In the genomic region with DNA sequence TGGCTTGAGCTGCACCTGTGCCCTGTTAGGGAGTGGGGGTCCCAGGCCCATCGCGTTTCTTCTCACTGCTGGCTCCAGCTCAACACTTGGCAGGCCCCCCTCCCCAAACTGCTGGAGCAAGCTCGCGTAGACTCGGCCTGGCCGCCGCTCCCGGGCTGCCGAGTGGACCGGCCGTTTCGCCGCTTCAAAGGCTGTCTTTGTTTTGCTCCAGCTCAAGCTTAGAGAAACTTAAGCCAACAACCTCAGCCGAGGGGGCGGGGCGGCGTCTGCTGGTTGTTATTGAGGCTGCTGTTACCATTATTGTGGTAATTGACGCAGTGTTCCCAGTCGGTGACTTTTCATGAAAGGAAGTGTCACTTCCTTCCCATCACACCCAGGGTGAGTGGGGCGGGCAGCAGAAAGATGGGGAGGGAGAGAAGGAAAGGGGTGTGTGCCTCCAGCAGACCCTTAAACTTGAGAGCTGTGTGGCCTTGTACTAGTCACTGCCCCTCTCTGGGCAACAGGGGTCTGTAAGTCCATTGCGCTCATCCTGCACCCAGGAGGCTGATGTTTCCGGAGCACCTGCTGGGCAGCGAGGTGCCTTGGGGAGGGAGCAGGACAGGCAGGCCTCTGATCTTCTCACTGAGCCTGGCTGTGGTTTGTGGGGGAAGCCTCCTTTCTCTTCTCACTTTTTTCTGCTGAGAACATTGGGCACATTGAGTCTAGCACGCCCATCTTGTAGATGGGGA, we compare ENCODE assay signal across 8 cellular contexts. TPM values are rescaled to one million over a fixed set of nuclear protein-coding genes. Genes with fewer than 3 reads are reported as not detected.
DNase-seq lines count a peak whose midpoint lies in the region; ATAC-seq and TF ChIP-seq lines count a peak whose summit lies in the region.

No MANE protein-coding gene starts in this region.

- no peaks in the 10 kb centered on the region for H3K9me3 ChIP-seq in neural progenitor cell (ENCODE audit: low read depth)

- H3K4me1 ChIP-seq in KMS-11 (ENCODE audit: low read depth, poor library complexity, severe bottlenecking) = peaks cover 77% of the 10 kb centered on the region
- peaks cover 30% of the 10 kb centered on the region for H3K4me1 ChIP-seq in neural progenitor cell

- H3K27ac ChIP-seq in KMS-11 (peak overlapping the region; percentile 98), neural progenitor cell (no peak overlapping the region)

- H3K79me2 ChIP-seq in KMS-11 (ENCODE audit: insufficient read depth, low read depth) (peaks cover 67% of the 10 kb centered on the region), neural progenitor cell (ENCODE audit: low read depth) (no peaks in the 10 kb centered on the region)

- H4K20me1 ChIP-seq in KMS-11 (ENCODE audit: insufficient read depth) = peaks cover 51% of the 10 kb centered on the region
- H4K20me1 ChIP-seq in neural progenitor cell (ENCODE audit: low read depth) = peaks cover 26% of the 10 kb centered on the region

- H3K27me3 Mint-ChIP-seq in neural progenitor cell (ENCODE audit: insufficient read depth, low read depth) = peaks cover 9% of the 10 kb centered on the region
- no peaks in the 10 kb centered on the region for H3K27me3 Mint-ChIP-seq in stimulated activated naive CD8-positive, alpha-beta T cell treated with anti-CD3 and anti-CD28 coated beads, Interleukin-15, amount 100 ng/mL, for 72 hours

- H2AFZ ChIP-seq in KMS-11 (ENCODE audit: low read depth) = no peak overlapping the region
- no peak overlapping the region for H2AFZ ChIP-seq in neural progenitor cell (replicated peaks)

- peaks cover 31% of the 10 kb centered on the region for H3F3A ChIP-seq in neural progenitor cell (ENCODE audit: low read depth)

- H3K27me3 ChIP-seq in KMS-11 (ENCODE audit: insufficient read depth, low read depth) (no peaks in the 10 kb centered on the region), neural progenitor cell (peaks cover 61% of the 10 kb centered on the region)

- H3K36me3 Mint-ChIP-seq in neural progenitor cell = peaks cover 4% of the 10 kb centered on the region

- H3K4me1 Mint-ChIP-seq in neural progenitor cell = peaks cover 21% of the 10 kb centered on the region
- H3K4me1 Mint-ChIP-seq in stimulated activated naive CD8-positive, alpha-beta T cell treated with anti-CD3 and anti-CD28 coated beads, Interleukin-15, amount 100 ng/mL, for 72 hours = peaks cover 63% of the 10 kb centered on the region

- DNase-seq in activated T-cell treated with anti-CD3 and anti-CD28 coated beads, Interleukin-2, amount 50 U/mL, for 1 hour = peak; percentile 95
- DNase-seq in fibroblast of pulmonary artery (ENCODE audit: low read depth) (no peak), neural progenitor cell (ENCODE audit: low spot score) (peak; percentile 95), SIG-M5 (lab: John Stamatoyannopoulos, UW) (no peak), NCI-H1048 (lab: John Stamatoyannopoulos, UW) (no peak)
- peak; percentile 81 to 91 for DNase-seq in stimulated activated naive CD8-positive, alpha-beta T cell treated with anti-CD3 and anti-CD28 coated beads, Interleukin-15, amount 100 ng/mL, for 72 hours

- H3K4me3 ChIP-seq in KMS-11 (IDR thresholded peaks at IDR 0.05; ENCODE audit: insufficient read depth, low read depth, low read length) (peak overlapping the region; percentile 68), fibroblast of pulmonary artery (replicated peaks; ENCODE audit: low read depth, low read length) (peak overlapping the region; percentile 71), neural progenitor cell (peak overlapping the region; percentile 74)

- peak overlapping the region; percentile 92 for H3K4me3 Mint-ChIP-seq in neural progenitor cell
- H3K4me3 Mint-ChIP-seq in stimulated activated naive CD8-positive, alpha-beta T cell treated with anti-CD3 and anti-CD28 coated beads, Interleukin-15, amount 100 ng/mL, for 72 hours = peak overlapping the region; percentile 88 to 96

- ATAC-seq in stimulated activated naive CD8-positive, alpha-beta T cell treated with anti-CD3 and anti-CD28 coated beads, Interleukin-15, amount 100 ng/mL, for 72 hours = peak; percentile 59
- ATAC-seq in GM19324 (IDR thresholded peaks at IDR 0.05; ENCODE audit: low FRiP score, unreplicated experiment) = no peak

- TF ChIP-seq CTCF in KMS-11 (conservative IDR thresholded peaks at IDR 0.05; ENCODE audit: low read depth, low read length) (no peak), fibroblast of pulmonary artery (IDR thresholded peaks at IDR 0.05; ENCODE audit: low read length, missing control alignments) (no peak), neural progenitor cell (IDR thresholded peaks at IDR 0.05) (no peak)

- peak overlapping the region; percentile 83 for H3K4me2 ChIP-seq in KMS-11
- H3K4me2 ChIP-seq in neural progenitor cell = peak overlapping the region; percentile 94

- H3K9me3 Mint-ChIP-seq in neural progenitor cell = no peaks in the 10 kb centered on the region
- H3K9me3 Mint-ChIP-seq in stimulated activated naive CD8-positive, alpha-beta T cell treated with anti-CD3 and anti-CD28 coated beads, Interleukin-15, amount 100 ng/mL, for 72 hours = no peaks in the 10 kb centered on the region

- H3K36me3 ChIP-seq in KMS-11 (ENCODE audit: insufficient read depth) (peaks cover 24% of the 10 kb centered on the region; the same call in 1 of the 2 replicates), neural progenitor cell (no peaks in the 10 kb centered on the region)

- peak overlapping the region; percentile 25 for H3K27ac Mint-ChIP-seq in neural progenitor cell
- peak overlapping the region; percentile 96 to 100 for H3K27ac Mint-ChIP-seq in stimulated activated naive CD8-positive, alpha-beta T cell treated with anti-CD3 and anti-CD28 coated beads, Interleukin-15, amount 100 ng/mL, for 72 hours

- peak overlapping the region; percentile 95 for H3K9ac ChIP-seq in KMS-11
- H3K9ac ChIP-seq in neural progenitor cell = no peak overlapping the region

RNA-seq across cellular contexts. Expression of a gene that starts 2.1 kb away (rescaled TPM):
- 0.75 and 2.4 TPM in 2 replicates for total RNA-seq in neural progenitor cell (ENCODE audit: low replicate concordance)

RNA-seq across cellular contexts. Expression of a gene that starts 33.5 kb away (rescaled TPM):
- total RNA-seq in neural progenitor cell (ENCODE audit: low replicate concordance) = 0.12 TPM in 1 of 2 replicates, not detected in the other

Comparison
In these comparisons a context has a peak if more than half of its experiments do, and no peak if none do; other contexts are left out.
1. DNase-seq: peak in activated T-cell treated with anti-CD3 and anti-CD28 coated beads, Interleukin-2, amount 50 U/mL, for 1 hour (single experiment), neural progenitor cell (single experiment) and stimulated activated naive CD8-positive, alpha-beta T cell treated with anti-CD3 and anti-CD28 coated beads, Interleukin-15, amount 100 ng/mL, for 72 hours (2 of 2); none in fibroblast of pulmonary artery (single experiment), SIG-M5 (single experiment) and NCI-H1048 (single experiment).
2. Peak in every context shown above with its lines, with median percentiles within 50 percentile points of each other: H3K4me3 ChIP-seq.